ENCODE assay signal across 9 cellular contexts in genomic region chr4:16794816-16795445, GRCh38.
DNase-seq lines count a peak whose midpoint lies in the region; ATAC-seq, FAIRE-seq and TF ChIP-seq lines count a peak whose summit lies in the region.
"Had no signal": no experiment of that assay in that cellular context is flagged by ENCODE, and none has a peak within 500 bp of the region (broad histone marks: within the 10 kb centered on the region; RNA-seq: fewer than 3 reads in every experiment).

No MANE protein-coding gene starts in this region.

- H3K9ac ChIP-seq in HCT116 (ENCODE audit: low read length) (no peak overlapping the region), SK-N-MC (ENCODE audit: insufficient read length) (no peak overlapping the region)

- H3K27me3 Mint-ChIP-seq in effector memory CD8-positive, alpha-beta T cell, result no peaks in the 10 kb centered on the region

- no peaks in the 10 kb centered on the region for H3K36me3 ChIP-seq in DOHH2 (ENCODE audit: control insufficient read depth, low read length)
- no peaks in the 10 kb centered on the region for H3K36me3 ChIP-seq in HCT116 (ENCODE audit: control insufficient read depth in 1 of 2, insufficient read depth in 2 of 2, low read length in 2 of 2)
- no peaks in the 10 kb centered on the region for H3K36me3 ChIP-seq in SK-N-MC (ENCODE audit: insufficient read depth, low read length)

- DNase-seq in HCT116 (ENCODE audit: low read depth, low spot score), result peak; percentile 34
- DNase-seq in SK-N-MC (ENCODE audit: low read depth, low spot score), result no peak
- DNase-seq in effector memory CD8-positive, alpha-beta T cell, result peak; percentile 9 to 46 (median 9)
- peak; percentile 58 for DNase-seq in midbrain (lab: John Stamatoyannopoulos, UW)
- peak; percentile 28 for DNase-seq in urothelium cell line (ENCODE audit: low spot score)

- FAIRE-seq in urothelium cell line (lab: Jason Lieb, UNC), result no peak

- no peak overlapping the region for H3K27ac Mint-ChIP-seq in effector memory CD8-positive, alpha-beta T cell
- H3K27ac Mint-ChIP-seq: T-helper 1 cell treated with Interleukin-12 subunit alpha and Interleukin-12 subunit beta and Interleukin-4 antibody, amounts not matched to agents 30 μg/mL and 1 μg/mL, for 36 hours had no signal

- intact Hi-C loops in HCT116 (cut with micrococcal nuclease), result loop anchor here (1.0 to 5.0 kb wide), 2 partner anchors 529 to 652 kb away; no protein-coding TSS in a partner anchor

- no peaks in the 10 kb centered on the region for H3K4me1 ChIP-seq in DOHH2 (ENCODE audit: control insufficient read depth, low read length)
- no peaks in the 10 kb centered on the region for H3K4me1 ChIP-seq in HCT116 (ENCODE audit: control insufficient read depth in 1 of 2, insufficient read depth in 2 of 2, low read length in 2 of 2)

- H3F3A ChIP-seq in DOHH2 (ENCODE audit: control insufficient read depth, insufficient read depth), result no peaks in the 10 kb centered on the region

- peaks cover 2 to 4% of the 10 kb centered on the region in 2 donors for H3K4me1 Mint-ChIP-seq in effector memory CD8-positive, alpha-beta T cell (ENCODE audit: low read depth in 2 of 2)

- no peaks in the 10 kb centered on the region for H3K9me3 Mint-ChIP-seq in effector memory CD8-positive, alpha-beta T cell
- H3K9me3 Mint-ChIP-seq: T-helper 1 cell treated with Interleukin-12 subunit alpha and Interleukin-12 subunit beta and Interleukin-4 antibody, amounts not matched to agents 30 μg/mL and 1 μg/mL, for 36 hours had no signal

- no peak overlapping the region for H3K27ac ChIP-seq in DOHH2 (ENCODE audit: low read depth, low read length)
- no peak overlapping the region for H3K27ac ChIP-seq in HCT116 (ENCODE audit: low read depth, low read length)
- peak overlapping the region; percentile 19; the same call in 1 of the 2 replicates for H3K27ac ChIP-seq in SK-N-MC

- RAD21 ChIA-PET in HCT116 (lab: Charles Lee; ENCODE audit: low non-redundant PET in 1 of 2, low total read pairs in 2 of 2, uncharacterized antibody in 2 of 2, unreplicated experiment in 2 of 2), result no interaction called here

- H3K9me3 ChIP-seq in DOHH2 (ENCODE audit: control insufficient read depth, insufficient read depth, low read length), result no peaks in the 10 kb centered on the region
- H3K9me3 ChIP-seq in HCT116 (ENCODE audit: control insufficient read depth in 1 of 2, insufficient read depth in 1 of 2, low read depth in 1 of 2, low read length in 2 of 2), result no peaks in the 10 kb centered on the region
- H3K9me3 ChIP-seq in SK-N-MC (ENCODE audit: low read depth, low read length), result no peaks in the 10 kb centered on the region

- H3K4me3 Mint-ChIP-seq in effector memory CD8-positive, alpha-beta T cell, result no peak overlapping the region
- H3K4me3 Mint-ChIP-seq: T-helper 1 cell treated with Interleukin-12 subunit alpha and Interleukin-12 subunit beta and Interleukin-4 antibody, amounts not matched to agents 30 μg/mL and 1 μg/mL, for 36 hours had no signal

- H3K27me3 ChIP-seq in DOHH2 (ENCODE audit: control insufficient read depth, low read length) (no peaks in the 10 kb centered on the region), HCT116 (ENCODE audit: insufficient read depth, low read length) (peaks cover 12% of the 10 kb centered on the region; the same call in 1 of the 2 replicates)

- H3K4me3 ChIP-seq in DOHH2 (ENCODE audit: low read length), result no peak overlapping the region
- no peak overlapping the region for H3K4me3 ChIP-seq in HCT116 (replicated peaks in 1 of 2; ENCODE audit: low read depth in 1 of 2, low read length in 2 of 2)
- no peak overlapping the region for H3K4me3 ChIP-seq in SK-N-MC

- no peaks in the 10 kb centered on the region for H3K9me2 ChIP-seq in DOHH2 (replicated peaks; ENCODE audit: control insufficient read depth, low read length)
- no peaks in the 10 kb centered on the region for H3K9me2 ChIP-seq in HCT116 (ENCODE audit: insufficient read depth)

- ATAC-seq in HCT116 (peak; percentile 60), HG03159 (IDR thresholded peaks at IDR 0.05; ENCODE audit: unreplicated experiment) (no peak), GM21360 (IDR thresholded peaks at IDR 0.05; ENCODE audit: unreplicated experiment) (no peak)
- no peak for ATAC-seq in effector memory CD8-positive, alpha-beta T cell (replicated peaks)

- TF ChIP-seq RAD21 in HCT116 (IDR thresholded peaks at IDR 0.05; ENCODE audit: low read depth), result peak; percentile 54

- no peak overlapping the region for H2AFZ ChIP-seq in HCT116 (ENCODE audit: low read depth, low read length, poor library complexity, severe bottlenecking)

- BruUV-seq in HCT116 (replicated peaks; lab: Mats Ljungman, UMichigan), result no TSS peak

- no peak for TF ChIP-seq POLR2A in HCT116 (IDR thresholded peaks at IDR 0.05; ENCODE audit: borderline replicate concordance, extremely low read depth, insufficient read depth, insufficient read length)

- H3K79me2 ChIP-seq in DOHH2 (ENCODE audit: control insufficient read depth, low read length) (no peaks in the 10 kb centered on the region), HCT116 (ENCODE audit: insufficient read depth, low read length) (no peaks in the 10 kb centered on the region)

- TF ChIP-seq CTCF in DOHH2 (IDR thresholded peaks at IDR 0.05; ENCODE audit: low read depth, low read length, poor library complexity, severe bottlenecking) (peak; percentile 85), HCT116 (IDR thresholded peaks at IDR 0.05 in 2 of 3, conservative IDR thresholded peaks at IDR 0.05 in 1 of 3; ENCODE audit: borderline replicate concordance in 1 of 3, insufficient read depth in 1 of 3, low read depth in 2 of 3, low read length in 2 of 3) (peak; percentile 47 to 81 (median 77); a peak in 5 of 6 replicates)

- CTCF ChIA-PET in HCT116 (lab: Charles Lee), result interaction anchor here (0.9 to 2.1 kb wide), 2 partner anchors 30 to 122 kb away, joined by 4 to 10 read pairs; no protein-coding TSS in a partner anchor

- H3K4me2 ChIP-seq in DOHH2 (ENCODE audit: low read length) (no peak overlapping the region), HCT116 (ENCODE audit: low read length) (no peak overlapping the region)

- POLR2A ChIA-PET in HCT116 (lab: Charles Lee), result no interaction called here

- no peaks in the 10 kb centered on the region for H3K36me3 Mint-ChIP-seq in effector memory CD8-positive, alpha-beta T cell (ENCODE audit: insufficient read depth)

- H4K20me1 ChIP-seq in DOHH2 (ENCODE audit: control insufficient read depth, insufficient read depth, low read depth, low read length), result no peaks in the 10 kb centered on the region
- H4K20me1 ChIP-seq in HCT116 (ENCODE audit: insufficient read depth), result no peaks in the 10 kb centered on the region

TF ChIP-seq in HCT116, 20 proteins besides CTCF, POLR2A, EP300 and RAD21:
- TF ChIP-seq SRF (IDR thresholded peaks at IDR 0.05; ENCODE audit: low read depth) (no peak), MAX (IDR thresholded peaks at IDR 0.05) (no peak), CEBPB (IDR thresholded peaks at IDR 0.05; ENCODE audit: low read depth) (no peak), SIN3A (IDR thresholded peaks at IDR 0.05; ENCODE audit: low read depth) (no peak), FOSL1 (IDR thresholded peaks at IDR 0.05; ENCODE audit: low read depth) (no peak), ATF3 (IDR thresholded peaks at IDR 0.05) (no peak), ZNF274 (IDR thresholded peaks at IDR 0.05; ENCODE audit: low read depth, low read length) (no peak), ZBTB33 (IDR thresholded peaks at IDR 0.05; ENCODE audit: extremely low read depth, insufficient replicate concordance, low read length) (no peak), JUND (IDR thresholded peaks at IDR 0.05) (no peak), EZH2 (IDR thresholded peaks at IDR 0.05) (no peak), YY1 (IDR thresholded peaks at IDR 0.05; ENCODE audit: extremely low read depth, insufficient replicate concordance, low read depth, low read length) (no peak), CBX3 (IDR thresholded peaks at IDR 0.05; ENCODE audit: low read depth) (no peak), TCF7L2 (IDR thresholded peaks at IDR 0.05; ENCODE audit: borderline replicate concordance, extremely low read depth, insufficient read depth, insufficient read length) (no peak), SP1 (IDR thresholded peaks at IDR 0.05; ENCODE audit: low read depth) (no peak), ZFX (IDR thresholded peaks at IDR 0.05) (no peak), POLR2AphosphoS5 (IDR thresholded peaks at IDR 0.05; ENCODE audit: low read depth, low read length) (no peak)
